ENCODE assay signal across 12 cellular contexts in genomic region chr18:70276416-70277145, GRCh38. TPM values are rescaled to one million over a fixed set of nuclear protein-coding genes. Genes with fewer than 3 reads are reported as not detected.
DNase-seq lines count a peak whose midpoint lies in the region; ATAC-seq and TF ChIP-seq lines count a peak whose summit lies in the region.
"Had no signal": no experiment of that assay in that cellular context is flagged by ENCODE, and none has a peak within 500 bp of the region (broad histone marks: within the 10 kb centered on the region; RNA-seq: fewer than 3 reads in every experiment).

No MANE protein-coding gene starts in this region.

- H3K4me1 ChIP-seq in HCT116 (ENCODE audit: control insufficient read depth in 1 of 2, insufficient read depth in 2 of 2, low read length in 2 of 2) (peaks cover 35 to 41% of the 10 kb centered on the region in 2 experiments), skeletal muscle tissue (ENCODE audit: control insufficient read depth in 3 of 3, insufficient read depth in 3 of 3, low read length in 3 of 3) (peaks cover 0 to 13% (median 4%) of the 10 kb centered on the region in 3 donors)

- peak overlapping the region; percentile 74 for H2AFZ ChIP-seq in HCT116 (ENCODE audit: low read depth, low read length, poor library complexity, severe bottlenecking)

- intact Hi-C loops in HCT116 (cut with micrococcal nuclease): no loop called here

- RAD21 ChIA-PET in HCT116 (lab: Charles Lee; ENCODE audit: low non-redundant PET in 1 of 2, low total read pairs in 2 of 2, uncharacterized antibody in 2 of 2, unreplicated experiment in 2 of 2): no interaction called here

- H3K79me2 ChIP-seq in HCT116 (ENCODE audit: insufficient read depth, low read length): no peaks in the 10 kb centered on the region

- POLR2A ChIA-PET in HCT116 (lab: Charles Lee): no interaction called here

- TF ChIP-seq POLR2A in HCT116 (IDR thresholded peaks at IDR 0.05; ENCODE audit: borderline replicate concordance, extremely low read depth, insufficient read depth, insufficient read length): no peak

- no peaks in the 10 kb centered on the region for H3K9me2 ChIP-seq in HCT116 (ENCODE audit: insufficient read depth)

- no TSS peak for BruUV-seq in HCT116 (replicated peaks; lab: Mats Ljungman, UMichigan)

- peak overlapping the region; percentile 37 for H3K4me2 ChIP-seq in HCT116 (ENCODE audit: low read length)

- H3K9ac ChIP-seq in HCT116 (ENCODE audit: low read length) (0 out of 2 replicates have a peak overlapping the region, but pooled peaks have one; percentile 12), skeletal muscle tissue (ENCODE audit: low read depth in 1 of 3, low read length in 3 of 3) (no peak overlapping the region)

- H3K4me3 ChIP-seq in HCT116 (replicated peaks in 1 of 2; ENCODE audit: low read depth in 1 of 2, low read length in 2 of 2) (no peak overlapping the region), WERI-Rb-1 (ENCODE audit: low read depth, low read length) (no peak overlapping the region), skeletal muscle tissue (ENCODE audit: low read length in 3 of 3) (no peak overlapping the region), brain microvascular endothelial cell (ENCODE audit: low read depth, low read length) (no peak overlapping the region)
- H3K4me3 ChIP-seq: K562 had no signal

- H3K27ac ChIP-seq in HCT116 (ENCODE audit: low read depth, low read length): 0 out of 2 replicates have a peak overlapping the region, but pooled peaks have one; percentile 20
- no peak overlapping the region; the same call in 1 of the 2 replicates for H3K27ac ChIP-seq in WERI-Rb-1
- peak overlapping the region; percentile 0 for H3K27ac ChIP-seq in skeletal muscle tissue (ENCODE audit: low read depth, low read length)
- H3K27ac ChIP-seq in brain microvascular endothelial cell: no peak overlapping the region

- DNase-seq in HCT116 (ENCODE audit: low read depth, low spot score): no peak
- peak; percentile 15 for DNase-seq in WERI-Rb-1
- peak; percentile 68 for DNase-seq in medulla oblongata (ENCODE audit: extremely low spot score)
- no peak for DNase-seq in brain microvascular endothelial cell
- DNase-seq: CD4-positive, alpha-beta T cell; NCI-H1048; NCI-H1694; NCI-H510A had no signal

- ATAC-seq in HCT116: no peak
- ATAC-seq in GM21737 (IDR thresholded peaks at IDR 0.05; ENCODE audit: unreplicated experiment): no peak
- no peak for ATAC-seq in GM18867 (IDR thresholded peaks at IDR 0.05; ENCODE audit: unreplicated experiment)
- ATAC-seq: K562 had no signal

- H3K9me3 ChIP-seq in HCT116 (ENCODE audit: control insufficient read depth in 1 of 2, insufficient read depth in 1 of 2, low read depth in 1 of 2, low read length in 2 of 2) (peaks cover 2 to 12% of the 10 kb centered on the region in 2 experiments; a peak in 2 of 4 replicates), WERI-Rb-1 (ENCODE audit: severe bottlenecking) (no peaks in the 10 kb centered on the region), skeletal muscle tissue (ENCODE audit: control insufficient read depth in 3 of 3, low read length in 3 of 3) (peaks cover 0 to 6% (median 0%) of the 10 kb centered on the region in 3 donors)

- CTCF ChIA-PET in HCT116 (lab: Charles Lee): no interaction called here

- no peak for TF ChIP-seq RAD21 in HCT116 (IDR thresholded peaks at IDR 0.05; ENCODE audit: low read depth)

- H3K27me3 ChIP-seq in HCT116 (ENCODE audit: insufficient read depth, low read length) (no peaks in the 10 kb centered on the region), WERI-Rb-1 (ENCODE audit: insufficient read depth, low read depth, severe bottlenecking) (no peaks in the 10 kb centered on the region), skeletal muscle tissue (ENCODE audit: control insufficient read depth in 3 of 3, insufficient read depth in 3 of 3, low read length in 3 of 3) (no peaks in the 10 kb centered on the region), brain microvascular endothelial cell (replicated peaks) (no peaks in the 10 kb centered on the region)

- 0 out of 4 replicates have a peak, but pooled peaks cover 0 to 3% of the 10 kb centered on the region in 2 experiments for H3K36me3 ChIP-seq in HCT116 (ENCODE audit: control insufficient read depth in 1 of 2, insufficient read depth in 2 of 2, low read length in 2 of 2)
- H3K36me3 ChIP-seq in WERI-Rb-1: no peaks in the 10 kb centered on the region
- no peaks in the 10 kb centered on the region for H3K36me3 ChIP-seq in skeletal muscle tissue (ENCODE audit: control insufficient read depth in 3 of 3, insufficient read depth in 3 of 3, low read length in 3 of 3)
- no peaks in the 10 kb centered on the region for H3K36me3 ChIP-seq in brain microvascular endothelial cell (replicated peaks)

- TF ChIP-seq CTCF in HCT116 (IDR thresholded peaks at IDR 0.05 in 2 of 3, conservative IDR thresholded peaks at IDR 0.05 in 1 of 3; ENCODE audit: borderline replicate concordance in 1 of 3, insufficient read depth in 1 of 3, low read depth in 2 of 3, low read length in 2 of 3): no peak
- no peak for TF ChIP-seq CTCF in WERI-Rb-1 (IDR thresholded peaks at IDR 0.05; ENCODE audit: low read depth, low read length)
- no peak for TF ChIP-seq CTCF in brain microvascular endothelial cell (IDR thresholded peaks at IDR 0.05; ENCODE audit: low read depth, low read length, missing control alignments)

- H4K20me1 ChIP-seq in HCT116 (ENCODE audit: insufficient read depth): no peaks in the 10 kb centered on the region

- in situ Hi-C loops in brain microvascular endothelial cell (cut with HindIII; ENCODE audit: low pct_ligation_motif_present, low sequenced_read_pairs): no loop called here

TF ChIP-seq in HCT116, 20 proteins besides CTCF, POLR2A, EP300 and RAD21:
- TF ChIP-seq FOSL1 (IDR thresholded peaks at IDR 0.05; ENCODE audit: low read depth) (no peak), SP1 (IDR thresholded peaks at IDR 0.05; ENCODE audit: low read depth) (0 out of 2 replicates have a peak, but pooled peaks have one; percentile 37), EGR1 (IDR thresholded peaks at IDR 0.05; ENCODE audit: low read depth) (no peak), POLR2AphosphoS5 (IDR thresholded peaks at IDR 0.05; ENCODE audit: low read depth, low read length) (no peak)
TF ChIP-seq in HCT116: peak in this region for 1.

RNA-seq across cellular contexts. Expression of gene SOCS6, which starts 12.3 kb away (rescaled TPM):
- total RNA-seq in HCT116 (2021; ENCODE audit: unreplicated experiment) (53.4 TPM), skeletal muscle tissue (17.7 TPM)
- 27.7 and 27.8 TPM in 2 replicates for polyA plus RNA-seq in HCT116 (2012)

Comparison
In these comparisons a context has a peak if more than half of its experiments do, and no peak if none do; other contexts are left out.
1. DNase-seq: peak in WERI-Rb-1 (single experiment) and medulla oblongata (single experiment); none in HCT116 (single experiment) and brain microvascular endothelial cell (single experiment).
2. H3K27ac ChIP-seq: peak in HCT116 (single experiment) and skeletal muscle tissue (single experiment); none in WERI-Rb-1 (single experiment) and brain microvascular endothelial cell (single experiment).